10 cellular contexts compared by ENCODE assay signal in the genomic region with DNA sequence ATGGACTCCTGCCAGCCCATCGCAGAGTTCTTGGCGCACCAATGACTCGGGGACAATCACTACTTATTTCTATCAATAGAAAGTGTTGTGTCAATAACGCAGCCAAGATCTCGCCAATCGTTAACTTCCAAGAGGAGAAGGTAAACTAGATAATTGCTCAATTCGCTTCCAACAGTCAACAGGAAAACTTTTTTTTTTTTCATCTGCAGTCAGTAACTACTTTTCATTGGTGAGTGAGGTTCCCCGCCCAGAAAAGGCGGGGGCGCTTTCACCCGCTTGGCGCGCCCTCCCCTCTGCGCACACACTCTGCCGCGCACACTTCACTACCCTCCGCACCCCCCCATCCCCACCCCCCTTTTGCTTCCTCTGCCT. TPM values are rescaled to one million over a fixed set of nuclear protein-coding genes. Genes with fewer than 3 reads are reported as not detected.
A peak's percentile ranks its signal among the peaks of the same experiment; 100 is the strongest.
DNase-seq lines count a peak whose midpoint lies in the region; TF ChIP-seq lines count a peak whose summit lies in the region.
"Had no signal": no experiment of that assay in that cellular context is flagged by ENCODE, and none has a peak within 500 bp of the region (broad histone marks: within the 10 kb centered on the region; RNA-seq: fewer than 3 reads in every experiment).

A gene (minus strand): TSS at position 147 of the 372 bp plus-strand sequence. CDS start 313 bp downstream, outside the sequence.

- TF ChIP-seq CTCF in hepatocyte (IDR thresholded peaks at IDR 0.05; ENCODE audit: poor library complexity): no peak

- no peaks in the 10 kb centered on the region for H3K36me3 ChIP-seq in hepatocyte (replicated peaks; ENCODE audit: insufficient read depth, low read depth)

- H3K4me3 ChIP-seq in hepatocyte: no peak within 1 kb of the TSS
- peak within 1 kb of the TSS in 4 of 7 experiments; percentile 7 to 21 (median 12) for H3K4me3 ChIP-seq in skin epidermis

- WGBS in hepatocyte (ENCODE audit: low lambda C conversion rate, missing lambda C conversion rate): 2% methylated on average over 15 of the region's 17 CpGs

- H3K9me2 ChIP-seq in hepatocyte (replicated peaks; ENCODE audit: insufficient read depth): no peaks in the 10 kb centered on the region

- no peak within 1 kb of the TSS for H2AFZ ChIP-seq in hepatocyte

- no peaks in the 10 kb centered on the region for H3K9me3 ChIP-seq in hepatocyte (ENCODE audit: low read depth)

- peak within 1 kb of the TSS; percentile 79 for H3K4me2 ChIP-seq in hepatocyte

- H3K79me2 ChIP-seq in hepatocyte: no peaks in the 10 kb centered on the region

- H3K27ac ChIP-seq in hepatocyte: no peak within 1 kb of the TSS
- no peak within 1 kb of the TSS for H3K27ac ChIP-seq in skin epidermis

- no peaks in the 10 kb centered on the region for H4K20me1 ChIP-seq in hepatocyte (ENCODE audit: insufficient read depth, poor library complexity, severe bottlenecking)

- H3K27me3 ChIP-seq in hepatocyte: peaks cover 100% of the 10 kb centered on the region

- DNase-seq in NCI-H1092 treated with DMSO at 0.1 percent for 48 hours (lab: John Stamatoyannopoulos, UW) (peak; percentile 27), NCI-H1092 (lab: John Stamatoyannopoulos, UW) (no peak), NCI-H774 (lab: John Stamatoyannopoulos, UW) (peak; percentile 64), hepatocyte (ENCODE audit: low spot score) (peak; percentile 15), epidermal melanocyte (ENCODE audit: insufficient read length, low spot score) (no peak), OCI-M2 (lab: John Stamatoyannopoulos, UW; ENCODE audit: unreplicated experiment) (no peak), SHP77 treated with DMSO at 0.1 percent for 48 hours (lab: John Stamatoyannopoulos, UW) (no peak)
- DNase-seq: activated B cell treated with CpG ODN at 0.5 μM for 24 hours had no signal

- H3K4me1 ChIP-seq in hepatocyte (ENCODE audit: insufficient read depth): peaks cover 25% of the 10 kb centered on the region

RNA-seq across cellular contexts. Expression of the gene that starts here (rescaled TPM):
- total RNA-seq in hepatocyte: not detected in 2 replicates
- polyA plus RNA-seq in hepatocyte: 0.13 and 0.19 TPM in 2 replicates
- total RNA-seq: activated B cell treated with CpG ODN at 0.5 μM for 24 hours had no signal
- polyA plus RNA-seq: IgD-negative memory B cell had no signal

Comparison
In these comparisons a context has a peak if more than half of its experiments do, and no peak if none do; other contexts are left out.
1. DNase-seq: peak in NCI-H1092 treated with DMSO at 0.1 percent for 48 hours (single experiment) and NCI-H774 (single experiment); none in NCI-H1092 (single experiment), epidermal melanocyte (single experiment), OCI-M2 (single experiment) and SHP77 treated with DMSO at 0.1 percent for 48 hours (single experiment).
2. Peak in DNase-seq and H3K4me2 ChIP-seq in hepatocyte; RNA of the gene not detected or under 1 TPM.